In genomic region chr13:112395022-112395421, GRCh38 we compare ENCODE assay signal across 11 cellular contexts. TPM values are rescaled to one million over a fixed set of nuclear protein-coding genes. Genes with fewer than 3 reads are reported as not detected.
"Had no signal": no experiment of that assay in that cellular context is flagged by ENCODE, and none has a peak within 500 bp of the region (broad histone marks: within the 10 kb centered on the region; RNA-seq: fewer than 3 reads in every experiment).

No MANE protein-coding gene starts in this region.

RNA-seq across cellular contexts. Expression of gene SPACA7, which starts 18.9 kb away (rescaled TPM):
- total RNA-seq: body of pancreas; colonic mucosa; esophagus squamous epithelium; gastrocnemius medialis; heart right ventricle; left colon; lung microvascular endothelial cell; naive thymus-derived CD8-positive, alpha-beta T cell; renal cortical epithelial cell; tibial nerve; vagina had no signal
- polyA plus RNA-seq: heart right ventricle; naive thymus-derived CD8-positive, alpha-beta T cell had no signal
